1 cellular context compared by ENCODE assay signal in the genomic region with DNA sequence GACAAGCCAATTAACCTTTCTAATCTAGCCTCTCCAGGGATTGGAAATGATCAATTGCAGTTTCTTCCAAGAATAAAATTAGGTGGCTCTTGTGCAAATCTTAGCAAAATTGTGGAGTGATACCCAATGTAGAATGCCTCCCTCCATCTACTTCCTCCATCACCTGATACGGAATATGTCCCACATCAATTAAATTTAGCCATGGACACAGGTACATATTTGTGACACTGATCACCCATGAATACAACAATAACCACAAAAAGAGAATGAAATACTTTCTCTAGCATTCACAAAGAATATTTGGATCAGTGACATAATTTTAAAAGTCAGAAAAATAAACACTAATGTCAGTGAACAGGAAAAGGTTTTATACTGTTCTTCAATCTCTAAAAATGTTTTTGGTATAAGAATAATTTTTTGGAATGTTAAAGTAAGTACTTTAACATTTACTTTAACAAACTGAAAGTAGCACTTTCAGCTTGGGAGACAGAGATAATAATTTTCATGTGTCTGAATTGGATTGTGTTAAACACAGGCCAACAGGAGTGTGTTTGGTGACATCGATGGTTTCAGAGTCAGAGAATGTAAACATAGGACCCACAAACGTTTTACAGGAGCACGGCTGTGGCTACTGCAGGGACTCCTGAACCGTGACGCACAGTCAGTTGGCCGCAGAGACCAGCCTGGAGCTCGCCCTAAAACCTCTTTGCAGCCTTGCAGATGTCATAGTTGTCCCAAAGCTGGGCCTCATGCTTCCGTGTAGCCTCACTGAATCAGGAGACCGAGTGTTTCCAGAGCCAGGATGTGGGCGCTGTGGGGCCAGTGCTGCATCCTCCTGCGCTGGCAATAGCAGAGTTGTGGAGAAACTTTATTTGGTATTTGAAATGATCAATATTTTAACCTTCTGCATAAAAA.
TF ChIP-seq lines count a peak whose summit lies in the region.

No MANE protein-coding gene starts in this region.

TF ChIP-seq in HEK293, 187 proteins besides CTCF, POLR2A, EP300 and RAD21 (continued from another document and continues in another):
- TF ChIP-seq ZNF426 (tag by site-specific recombination; IDR thresholded peaks at IDR 0.05): no peak
- TF ChIP-seq, protein P1, sequence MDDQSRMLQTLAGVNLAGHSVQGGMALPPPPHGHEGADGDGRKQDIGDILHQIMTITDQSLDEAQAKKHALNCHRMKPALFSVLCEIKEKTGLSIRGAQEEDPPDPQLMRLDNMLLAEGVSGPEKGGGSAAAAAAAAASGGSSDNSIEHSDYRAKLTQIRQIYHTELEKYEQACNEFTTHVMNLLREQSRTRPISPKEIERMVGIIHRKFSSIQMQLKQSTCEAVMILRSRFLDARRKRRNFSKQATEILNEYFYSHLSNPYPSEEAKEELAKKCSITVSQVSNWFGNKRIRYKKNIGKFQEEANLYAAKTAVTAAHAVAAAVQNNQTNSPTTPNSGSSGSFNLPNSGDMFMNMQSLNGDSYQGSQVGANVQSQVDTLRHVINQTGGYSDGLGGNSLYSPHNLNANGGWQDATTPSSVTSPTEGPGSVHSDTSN (CRISPR knock-in tag; IDR thresholded peaks at IDR 0.05): no peak
- TF ChIP-seq ZNF664 (tag by site-specific recombination; IDR thresholded peaks at IDR 0.05): no peak
- TF ChIP-seq, protein P2, sequence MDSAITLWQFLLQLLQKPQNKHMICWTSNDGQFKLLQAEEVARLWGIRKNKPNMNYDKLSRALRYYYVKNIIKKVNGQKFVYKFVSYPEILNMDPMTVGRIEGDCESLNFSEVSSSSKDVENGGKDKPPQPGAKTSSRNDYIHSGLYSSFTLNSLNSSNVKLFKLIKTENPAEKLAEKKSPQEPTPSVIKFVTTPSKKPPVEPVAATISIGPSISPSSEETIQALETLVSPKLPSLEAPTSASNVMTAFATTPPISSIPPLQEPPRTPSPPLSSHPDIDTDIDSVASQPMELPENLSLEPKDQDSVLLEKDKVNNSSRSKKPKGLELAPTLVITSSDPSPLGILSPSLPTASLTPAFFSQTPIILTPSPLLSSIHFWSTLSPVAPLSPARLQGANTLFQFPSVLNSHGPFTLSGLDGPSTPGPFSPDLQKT (IDR thresholded peaks at IDR 0.05; ENCODE audit: borderline replicate concordance, low read depth, low read length): no peak
- peak; percentile 62; the same call in 1 of the 2 replicates for TF ChIP-seq ZBTB8A (tag by site-specific recombination; IDR thresholded peaks at IDR 0.05)
- TF ChIP-seq ZNF555 (tag by site-specific recombination; conservative IDR thresholded peaks at IDR 0.05): no peak
- TF ChIP-seq, protein P3, sequence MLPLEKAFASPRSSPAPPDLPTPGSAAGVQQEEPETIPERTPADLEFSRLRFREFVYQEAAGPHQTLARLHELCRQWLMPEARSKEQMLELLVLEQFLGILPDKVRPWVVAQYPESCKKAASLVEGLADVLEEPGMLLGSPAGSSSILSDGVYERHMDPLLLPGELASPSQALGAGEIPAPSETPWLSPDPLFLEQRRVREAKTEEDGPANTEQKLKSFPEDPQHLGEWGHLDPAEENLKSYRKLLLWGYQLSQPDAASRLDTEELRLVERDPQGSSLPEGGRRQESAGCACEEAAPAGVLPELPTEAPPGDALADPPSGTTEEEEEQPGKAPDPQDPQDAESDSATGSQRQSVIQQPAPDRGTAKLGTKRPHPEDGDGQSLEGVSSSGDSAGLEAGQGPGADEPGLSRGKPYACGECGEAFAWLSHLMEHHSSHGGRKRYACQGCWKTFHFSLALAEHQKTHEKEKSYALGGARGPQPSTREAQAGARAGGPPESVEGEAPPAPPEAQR (tag by site-specific recombination; IDR thresholded peaks at IDR 0.05): no peak
- TF ChIP-seq KLF9 (tag by site-specific recombination; IDR thresholded peaks at IDR 0.05; ENCODE audit: low read depth): no peak
- TF ChIP-seq ZNF157 (tag by site-specific recombination; IDR thresholded peaks at IDR 0.05): no peak
- TF ChIP-seq, protein P4, sequence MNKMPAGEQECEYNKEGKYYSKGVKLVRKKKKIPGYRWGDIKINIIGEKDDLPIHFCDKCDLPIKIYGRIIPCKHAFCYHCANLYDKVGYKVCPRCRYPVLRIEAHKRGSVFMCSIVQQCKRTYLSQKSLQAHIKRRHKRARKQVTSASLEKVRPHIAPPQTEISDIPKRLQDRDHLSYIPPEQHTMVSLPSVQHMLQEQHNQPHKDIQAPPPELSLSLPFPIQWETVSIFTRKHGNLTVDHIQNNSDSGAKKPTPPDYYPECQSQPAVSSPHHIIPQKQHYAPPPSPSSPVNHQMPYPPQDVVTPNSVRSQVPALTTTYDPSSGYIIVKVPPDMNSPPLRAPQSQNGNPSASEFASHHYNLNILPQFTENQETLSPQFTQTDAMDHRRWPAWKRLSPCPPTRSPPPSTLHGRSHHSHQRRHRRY (tag by site-specific recombination; IDR thresholded peaks at IDR 0.05): no peak
- TF ChIP-seq, protein P5, sequence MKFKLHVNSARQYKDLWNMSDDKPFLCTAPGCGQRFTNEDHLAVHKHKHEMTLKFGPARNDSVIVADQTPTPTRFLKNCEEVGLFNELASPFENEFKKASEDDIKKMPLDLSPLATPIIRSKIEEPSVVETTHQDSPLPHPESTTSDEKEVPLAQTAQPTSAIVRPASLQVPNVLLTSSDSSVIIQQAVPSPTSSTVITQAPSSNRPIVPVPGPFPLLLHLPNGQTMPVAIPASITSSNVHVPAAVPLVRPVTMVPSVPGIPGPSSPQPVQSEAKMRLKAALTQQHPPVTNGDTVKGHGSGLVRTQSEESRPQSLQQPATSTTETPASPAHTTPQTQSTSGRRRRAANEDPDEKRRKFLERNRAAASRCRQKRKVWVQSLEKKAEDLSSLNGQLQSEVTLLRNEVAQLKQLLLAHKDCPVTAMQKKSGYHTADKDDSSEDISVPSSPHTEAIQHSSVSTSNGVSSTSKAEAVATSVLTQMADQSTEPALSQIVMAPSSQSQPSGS (tag by site-specific recombination; IDR thresholded peaks at IDR 0.05; ENCODE audit: low read depth): peak; percentile 21; the same call in 1 of the 2 replicates
- TF ChIP-seq MYNN (tag by site-specific recombination; IDR thresholded peaks at IDR 0.05; ENCODE audit: borderline replicate concordance): no peak
- TF ChIP-seq ZNF510 (tag by site-specific recombination; IDR thresholded peaks at IDR 0.05; ENCODE audit: insufficient replicate concordance): no peak
- no peak for TF ChIP-seq ZNF350 (tag by site-specific recombination; IDR thresholded peaks at IDR 0.05)
- TF ChIP-seq ZBTB20 (tag by site-specific recombination; IDR thresholded peaks at IDR 0.05): no peak
- TF ChIP-seq ZFP3 (tag by site-specific recombination; IDR thresholded peaks at IDR 0.05; ENCODE audit: low read depth): no peak
- no peak for TF ChIP-seq BCL11A (tag by site-specific recombination; IDR thresholded peaks at IDR 0.05; ENCODE audit: low read depth)
- TF ChIP-seq ZFP37 (tag by site-specific recombination; IDR thresholded peaks at IDR 0.05): no peak
- no peak for TF ChIP-seq ZNF37A (tag by site-specific recombination; IDR thresholded peaks at IDR 0.05)
- TF ChIP-seq, protein P6, sequence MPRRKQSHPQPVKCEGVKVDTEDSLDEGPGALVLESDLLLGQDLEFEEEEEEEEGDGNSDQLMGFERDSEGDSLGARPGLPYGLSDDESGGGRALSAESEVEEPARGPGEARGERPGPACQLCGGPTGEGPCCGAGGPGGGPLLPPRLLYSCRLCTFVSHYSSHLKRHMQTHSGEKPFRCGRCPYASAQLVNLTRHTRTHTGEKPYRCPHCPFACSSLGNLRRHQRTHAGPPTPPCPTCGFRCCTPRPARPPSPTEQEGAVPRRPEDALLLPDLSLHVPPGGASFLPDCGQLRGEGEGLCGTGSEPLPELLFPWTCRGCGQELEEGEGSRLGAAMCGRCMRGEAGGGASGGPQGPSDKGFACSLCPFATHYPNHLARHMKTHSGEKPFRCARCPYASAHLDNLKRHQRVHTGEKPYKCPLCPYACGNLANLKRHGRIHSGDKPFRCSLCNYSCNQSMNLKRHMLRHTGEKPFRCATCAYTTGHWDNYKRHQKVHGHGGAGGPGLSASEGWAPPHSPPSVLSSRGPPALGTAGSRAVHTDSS (tag by site-specific recombination; IDR thresholded peaks at IDR 0.05): no peak
- TF ChIP-seq, protein P7, sequence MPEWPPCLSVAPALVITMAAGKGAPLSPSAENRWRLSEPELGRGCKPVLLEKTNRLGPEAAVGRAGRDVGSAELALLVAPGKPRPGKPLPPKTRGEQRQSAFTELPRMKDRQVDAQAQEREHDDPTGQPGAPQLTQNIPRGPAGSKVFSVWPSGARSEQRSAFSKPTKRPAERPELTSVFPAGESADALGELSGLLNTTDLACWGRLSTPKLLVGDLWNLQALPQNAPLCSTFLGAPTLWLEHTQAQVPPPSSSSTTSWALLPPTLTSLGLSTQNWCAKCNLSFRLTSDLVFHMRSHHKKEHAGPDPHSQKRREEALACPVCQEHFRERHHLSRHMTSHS (tag by site-specific recombination; IDR thresholded peaks at IDR 0.05): no peak
- no peak for TF ChIP-seq GFI1B (tag by site-specific recombination; IDR thresholded peaks at IDR 0.05)
- TF ChIP-seq ZEB2 (tag by site-specific recombination; IDR thresholded peaks at IDR 0.05): 0 out of 2 replicates have a peak, but pooled peaks have one; percentile 19
- TF ChIP-seq REPIN1 (tag by site-specific recombination; IDR thresholded peaks at IDR 0.05; ENCODE audit: low read depth): no peak
- TF ChIP-seq ZNF23 (tag by site-specific recombination; IDR thresholded peaks at IDR 0.05; ENCODE audit: borderline replicate concordance): no peak
- no peak for TF ChIP-seq TCF7L2 (IDR thresholded peaks at IDR 0.05; ENCODE audit: borderline replicate concordance, low read depth, low read length)
- TF ChIP-seq, protein P8, sequence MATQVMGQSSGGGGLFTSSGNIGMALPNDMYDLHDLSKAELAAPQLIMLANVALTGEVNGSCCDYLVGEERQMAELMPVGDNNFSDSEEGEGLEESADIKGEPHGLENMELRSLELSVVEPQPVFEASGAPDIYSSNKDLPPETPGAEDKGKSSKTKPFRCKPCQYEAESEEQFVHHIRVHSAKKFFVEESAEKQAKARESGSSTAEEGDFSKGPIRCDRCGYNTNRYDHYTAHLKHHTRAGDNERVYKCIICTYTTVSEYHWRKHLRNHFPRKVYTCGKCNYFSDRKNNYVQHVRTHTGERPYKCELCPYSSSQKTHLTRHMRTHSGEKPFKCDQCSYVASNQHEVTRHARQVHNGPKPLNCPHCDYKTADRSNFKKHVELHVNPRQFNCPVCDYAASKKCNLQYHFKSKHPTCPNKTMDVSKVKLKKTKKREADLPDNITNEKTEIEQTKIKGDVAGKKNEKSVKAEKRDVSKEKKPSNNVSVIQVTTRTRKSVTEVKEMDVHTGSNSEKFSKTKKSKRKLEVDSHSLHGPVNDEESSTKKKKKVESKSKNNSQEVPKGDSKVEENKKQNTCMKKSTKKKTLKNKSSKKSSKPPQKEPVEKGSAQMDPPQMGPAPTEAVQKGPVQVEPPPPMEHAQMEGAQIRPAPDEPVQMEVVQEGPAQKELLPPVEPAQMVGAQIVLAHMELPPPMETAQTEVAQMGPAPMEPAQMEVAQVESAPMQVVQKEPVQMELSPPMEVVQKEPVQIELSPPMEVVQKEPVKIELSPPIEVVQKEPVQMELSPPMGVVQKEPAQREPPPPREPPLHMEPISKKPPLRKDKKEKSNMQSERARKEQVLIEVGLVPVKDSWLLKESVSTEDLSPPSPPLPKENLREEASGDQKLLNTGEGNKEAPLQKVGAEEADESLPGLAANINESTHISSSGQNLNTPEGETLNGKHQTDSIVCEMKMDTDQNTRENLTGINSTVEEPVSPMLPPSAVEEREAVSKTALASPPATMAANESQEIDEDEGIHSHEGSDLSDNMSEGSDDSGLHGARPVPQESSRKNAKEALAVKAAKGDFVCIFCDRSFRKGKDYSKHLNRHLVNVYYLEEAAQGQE (tag by site-specific recombination; IDR thresholded peaks at IDR 0.05): no peak
- TF ChIP-seq, protein P9, sequence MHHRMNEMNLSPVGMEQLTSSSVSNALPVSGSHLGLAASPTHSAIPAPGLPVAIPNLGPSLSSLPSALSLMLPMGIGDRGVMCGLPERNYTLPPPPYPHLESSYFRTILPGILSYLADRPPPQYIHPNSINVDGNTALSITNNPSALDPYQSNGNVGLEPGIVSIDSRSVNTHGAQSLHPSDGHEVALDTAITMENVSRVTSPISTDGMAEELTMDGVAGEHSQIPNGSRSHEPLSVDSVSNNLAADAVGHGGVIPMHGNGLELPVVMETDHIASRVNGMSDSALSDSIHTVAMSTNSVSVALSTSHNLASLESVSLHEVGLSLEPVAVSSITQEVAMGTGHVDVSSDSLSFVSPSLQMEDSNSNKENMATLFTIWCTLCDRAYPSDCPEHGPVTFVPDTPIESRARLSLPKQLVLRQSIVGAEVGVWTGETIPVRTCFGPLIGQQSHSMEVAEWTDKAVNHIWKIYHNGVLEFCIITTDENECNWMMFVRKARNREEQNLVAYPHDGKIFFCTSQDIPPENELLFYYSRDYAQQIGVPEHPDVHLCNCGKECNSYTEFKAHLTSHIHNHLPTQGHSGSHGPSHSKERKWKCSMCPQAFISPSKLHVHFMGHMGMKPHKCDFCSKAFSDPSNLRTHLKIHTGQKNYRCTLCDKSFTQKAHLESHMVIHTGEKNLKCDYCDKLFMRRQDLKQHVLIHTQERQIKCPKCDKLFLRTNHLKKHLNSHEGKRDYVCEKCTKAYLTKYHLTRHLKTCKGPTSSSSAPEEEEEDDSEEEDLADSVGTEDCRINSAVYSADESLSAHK (tag by site-specific recombination; IDR thresholded peaks at IDR 0.05): peak; percentile 66
- no peak for TF ChIP-seq ZNF777 (tag by site-specific recombination; IDR thresholded peaks at IDR 0.05; ENCODE audit: borderline replicate concordance)
- TF ChIP-seq ZNF266 (tag by site-specific recombination; IDR thresholded peaks at IDR 0.05; ENCODE audit: low read depth): no peak
- TF ChIP-seq ZNF561 (tag by site-specific recombination; IDR thresholded peaks at IDR 0.05; ENCODE audit: borderline replicate concordance): no peak
- no peak for TF ChIP-seq ZNF221 (tag by site-specific recombination; IDR thresholded peaks at IDR 0.05; ENCODE audit: borderline replicate concordance)
- TF ChIP-seq ZNF830 (tag by site-specific recombination; IDR thresholded peaks at IDR 0.05; ENCODE audit: low read depth): no peak
- TF ChIP-seq ZNF76 (tag by site-specific recombination; IDR thresholded peaks at IDR 0.05; ENCODE audit: borderline replicate concordance, low read depth): no peak
- no peak for TF ChIP-seq ZNF610 (tag by site-specific recombination; IDR thresholded peaks at IDR 0.05; ENCODE audit: borderline replicate concordance)
